Comparison of ENCODE assay signal across 17 cellular contexts in the genomic region with DNA sequence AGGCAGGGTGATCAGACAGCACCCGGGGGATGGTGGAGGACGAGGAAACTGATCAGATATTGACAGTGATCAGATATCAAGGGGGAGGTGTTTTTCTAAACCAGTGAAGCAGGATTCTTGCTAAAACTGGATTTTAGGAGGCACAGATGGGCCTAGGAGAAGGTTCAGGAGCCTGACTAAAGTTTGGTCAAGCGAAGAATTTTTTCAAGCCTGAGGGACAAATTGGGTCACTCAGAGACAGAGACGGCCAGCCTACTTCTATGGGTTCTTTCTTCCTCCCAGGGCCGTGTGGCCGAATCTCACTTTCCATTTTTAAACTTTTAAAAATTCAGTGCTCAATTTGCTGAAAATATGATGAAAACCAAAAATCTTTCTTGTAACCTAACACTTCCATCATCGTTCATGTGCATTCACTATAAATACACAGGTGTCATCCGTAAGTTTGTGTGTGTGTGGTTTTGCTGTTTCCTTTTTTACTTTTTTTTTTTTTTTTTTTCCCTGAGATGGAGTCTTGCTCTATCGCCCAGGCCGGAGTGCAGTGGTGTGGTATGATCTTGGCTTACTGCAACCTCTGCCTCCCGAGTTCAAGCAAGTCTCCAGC.
DNase-seq lines count a peak whose midpoint lies in the region; ATAC-seq, FAIRE-seq and TF ChIP-seq lines count a peak whose summit lies in the region.
"Had no signal": no experiment of that assay in that cellular context is flagged by ENCODE, and none has a peak within 500 bp of the region (broad histone marks: within the 10 kb centered on the region; RNA-seq: fewer than 3 reads in every experiment).

No MANE protein-coding gene starts in this region.

- no peak for TF ChIP-seq CTCF in natural killer cell (IDR thresholded peaks at IDR 0.05)

- DNase-seq in GM12892 (ENCODE audit: insufficient read length) (no peak), T-helper 17 cell (no peak), natural killer cell (no peak), activated gamma-delta T cell treated with Interleukin-2 at 50 U/mL for 16 hours (no peak), UCSD-AML1 (lab: John Stamatoyannopoulos, UW; ENCODE audit: unreplicated experiment) (no peak), aorta (no peak)
- DNase-seq: activated naive CD4-positive, alpha-beta T cell treated with Interleukin-2 at 50 U/mL for 16 hours; Caco-2; dermis blood vessel endothelial cell; foreskin keratinocyte; mesenchymal stem cell; NCI-H146; NCI-H82; upper lobe of left lung had no signal

- H3K27ac Mint-ChIP-seq in T-helper 17 cell (no peak overlapping the region), natural killer cell (peak overlapping the region; percentile 95 to 96)
- H3K27ac Mint-ChIP-seq: neural progenitor cell had no signal

- H3K9me3 ChIP-seq in BLaER1 treated with 17β-estradiol and CSF1 and Interleukin-3, amounts not matched to agents 10 nM and 100 nM (replicated peaks in 1 of 11): peaks cover 0 to 16% (median 6%) of the 10 kb centered on the region in 11 experiments; a peak in 18 of 22 replicates
- H3K9me3 ChIP-seq in T-helper 17 cell (ENCODE audit: control insufficient read depth, low read length, poor library complexity, severe bottlenecking): no peaks in the 10 kb centered on the region
- H3K9me3 ChIP-seq in aorta (ENCODE audit: control insufficient read depth, low read length): no peaks in the 10 kb centered on the region
- H3K9me3 ChIP-seq: breast epithelium, upper lobe of left lung had no signal

- peaks cover 4% of the 10 kb centered on the region for H3K27me3 Mint-ChIP-seq in T-helper 17 cell
- no peaks in the 10 kb centered on the region for H3K27me3 Mint-ChIP-seq in natural killer cell (ENCODE audit: low read depth in 2 of 2)

- H3K4me2 ChIP-seq in BLaER1 treated with 17β-estradiol and CSF1 and Interleukin-3, amounts not matched to agents 10 nM and 100 nM: peak overlapping the region; percentile 42 to 67 (median 59)
- H3K4me2 ChIP-seq: neural progenitor cell had no signal

- 92 to 94% methylated on average over 11 of the region's 11 CpGs for WGBS in aorta, 2 donors

- FAIRE-seq in GM12892 (lab: Jason Lieb, UNC): peak; percentile 75

- no peak for ATAC-seq in T-helper 17 cell
- ATAC-seq in natural killer cell: peak in 1 of 3 donors; percentile 8
- no peak for ATAC-seq in aorta (ENCODE audit: low FRiP score)
- ATAC-seq: foreskin keratinocyte had no signal

- H3K9ac ChIP-seq in BLaER1 treated with 17β-estradiol and CSF1 and Interleukin-3, amounts not matched to agents 10 nM and 100 nM: peak overlapping the region in 3 of 11 experiments; percentile 7 to 21 (median 13); a peak in 4 of 22 replicates
- H3K9ac ChIP-seq: neural progenitor cell had no signal

- peaks cover 0 to 47% (median 17%) of the 10 kb centered on the region in 11 experiments; a peak in 12 of 22 replicates for H3K36me3 ChIP-seq in BLaER1 treated with 17β-estradiol and CSF1 and Interleukin-3, amounts not matched to agents 10 nM and 100 nM
- peaks cover 0 to 1% of the 10 kb centered on the region in 2 donors for H3K36me3 ChIP-seq in aorta (ENCODE audit: control insufficient read depth in 1 of 2, insufficient read depth in 2 of 2, low read length in 1 of 2)
- H3K36me3 ChIP-seq: breast epithelium, neural progenitor cell had no signal

- H3K27ac ChIP-seq in BLaER1 treated with 17β-estradiol and CSF1 and Interleukin-3, amounts not matched to agents 10 nM and 100 nM: peak overlapping the region in 7 of 11 experiments; percentile 16 to 61 (median 37); a peak in 12 of 22 replicates
- H3K27ac ChIP-seq in aorta (ENCODE audit: low read depth in 1 of 2, low read length in 2 of 2): no peak overlapping the region
- H3K27ac ChIP-seq: breast epithelium, foreskin keratinocyte, neural progenitor cell had no signal

- no peaks in the 10 kb centered on the region for H3K36me3 Mint-ChIP-seq in T-helper 17 cell (ENCODE audit: low read depth)
- peaks cover 9% of the 10 kb centered on the region for H3K36me3 Mint-ChIP-seq in natural killer cell
- H3K36me3 Mint-ChIP-seq: neural progenitor cell had no signal

- intact Hi-C loops in natural killer cell (cut with micrococcal nuclease): no loop called here
- intact Hi-C loops in aorta (cut with DNase I): loop anchor here in 1 of 2 donors (5.0 kb wide), 1 partner anchor 40 kb away; no protein-coding TSS in a partner anchor

- no peak overlapping the region for H3K4me3 ChIP-seq in BLaER1 treated with 17β-estradiol and CSF1 and Interleukin-3, amounts not matched to agents 10 nM and 100 nM
- H3K4me3 ChIP-seq in aorta (ENCODE audit: low read length in 2 of 2): no peak overlapping the region
- H3K4me3 ChIP-seq: breast epithelium, neural progenitor cell, upper lobe of left lung had no signal

- H3K27me3 ChIP-seq in BLaER1 treated with 17β-estradiol and CSF1 and Interleukin-3, amounts not matched to agents 10 nM and 100 nM: peaks cover 0 to 8% (median 0%) of the 10 kb centered on the region in 11 experiments; a peak in 2 of 22 replicates
- no peaks in the 10 kb centered on the region for H3K27me3 ChIP-seq in aorta (ENCODE audit: control insufficient read depth in 1 of 2, insufficient read depth in 2 of 2, low read length in 1 of 2)
- H3K27me3 ChIP-seq: breast epithelium, foreskin keratinocyte, neural progenitor cell, upper lobe of left lung had no signal

- H3K4me3 Mint-ChIP-seq in T-helper 17 cell (peak overlapping the region; percentile 49), natural killer cell (peak overlapping the region; percentile 82)
- H3K4me3 Mint-ChIP-seq: neural progenitor cell had no signal

- H3K4me1 ChIP-seq in BLaER1 treated with 17β-estradiol and CSF1 and Interleukin-3, amounts not matched to agents 10 nM and 100 nM: peaks cover 60 to 80% (median 76%) of the 10 kb centered on the region in 10 experiments
- no peaks in the 10 kb centered on the region for H3K4me1 ChIP-seq in aorta (ENCODE audit: control insufficient read depth in 1 of 2, insufficient read depth in 2 of 2, low read length in 2 of 2)
- H3K4me1 ChIP-seq: breast epithelium, Caco-2, foreskin keratinocyte, neural progenitor cell had no signal

- H3K9me3 Mint-ChIP-seq in natural killer cell: peaks cover 0 to 4% of the 10 kb centered on the region in 2 donors
- H3K9me3 Mint-ChIP-seq: neural progenitor cell had no signal

- H3K4me1 Mint-ChIP-seq in T-helper 17 cell (peaks cover 46% of the 10 kb centered on the region), natural killer cell (peaks cover 92 to 93% of the 10 kb centered on the region in 2 donors)
- H3K4me1 Mint-ChIP-seq: neural progenitor cell had no signal

- H4K20me1 ChIP-seq in BLaER1 treated with 17β-estradiol and CSF1 and Interleukin-3, amounts not matched to agents 10 nM and 100 nM: peaks cover 0 to 10% (median 0%) of the 10 kb centered on the region in 11 experiments; a peak in 3 of 22 replicates

- TF ChIP-seq POLR2A in GM12892 (IDR thresholded peaks at IDR 0.05; ENCODE audit: low read depth, low read length): no peak

Comparison
In these comparisons a context has a peak if more than half of its experiments do, and no peak if none do; other contexts are left out.
1. H3K27ac ChIP-seq: peak in BLaER1 treated with 17β-estradiol and CSF1 and Interleukin-3, amounts not matched to agents 10 nM and 100 nM (7 of 11); none in aorta (0 of 2).